13 cellular contexts compared by ENCODE assay signal in the genomic region with DNA sequence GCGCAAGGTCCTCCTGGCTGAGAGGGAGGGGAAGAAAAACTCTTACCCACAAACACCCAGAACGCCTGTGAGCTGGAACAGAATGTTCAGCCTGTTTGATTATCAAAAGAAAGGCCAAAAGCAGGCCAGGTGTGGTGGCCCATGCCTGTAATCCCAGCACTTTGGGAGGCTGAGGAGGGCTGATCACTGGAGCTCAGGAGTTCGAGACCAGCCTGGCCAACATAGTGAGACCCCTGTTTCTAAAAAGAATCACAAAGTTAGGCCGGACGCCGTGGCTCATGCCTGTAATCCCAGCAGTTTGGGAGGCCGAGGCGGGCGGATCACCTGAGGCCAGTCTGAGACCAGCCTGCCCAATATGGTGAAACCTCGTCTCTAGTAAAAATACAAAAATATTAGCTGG. TPM values are rescaled to one million over a fixed set of nuclear protein-coding genes. Genes with fewer than 3 reads are reported as not detected.
"Had no signal": no experiment of that assay in that cellular context is flagged by ENCODE, and none has a peak within 500 bp of the region (broad histone marks: within the 10 kb centered on the region; RNA-seq: fewer than 3 reads in every experiment).

No MANE protein-coding gene starts in this region.

RNA-seq across cellular contexts. Expression of a gene that starts 15.8 kb away (rescaled TPM):
- total RNA-seq: temporal lobe, thyroid gland, vagina had no signal

RNA-seq across cellular contexts. Expression of a gene that starts 24.2 kb away (rescaled TPM):
- total RNA-seq: stomach, subcutaneous adipose tissue, suprapubic skin, temporal lobe, testis, thoracic aorta, thyroid gland, tibial nerve, upper lobe of left lung, upper lobe of right lung, urinary bladder, uterus, vagina had no signal
- polyA plus RNA-seq: stomach, urinary bladder had no signal
